1 cellular context compared by ENCODE assay signal in the genomic region with DNA sequence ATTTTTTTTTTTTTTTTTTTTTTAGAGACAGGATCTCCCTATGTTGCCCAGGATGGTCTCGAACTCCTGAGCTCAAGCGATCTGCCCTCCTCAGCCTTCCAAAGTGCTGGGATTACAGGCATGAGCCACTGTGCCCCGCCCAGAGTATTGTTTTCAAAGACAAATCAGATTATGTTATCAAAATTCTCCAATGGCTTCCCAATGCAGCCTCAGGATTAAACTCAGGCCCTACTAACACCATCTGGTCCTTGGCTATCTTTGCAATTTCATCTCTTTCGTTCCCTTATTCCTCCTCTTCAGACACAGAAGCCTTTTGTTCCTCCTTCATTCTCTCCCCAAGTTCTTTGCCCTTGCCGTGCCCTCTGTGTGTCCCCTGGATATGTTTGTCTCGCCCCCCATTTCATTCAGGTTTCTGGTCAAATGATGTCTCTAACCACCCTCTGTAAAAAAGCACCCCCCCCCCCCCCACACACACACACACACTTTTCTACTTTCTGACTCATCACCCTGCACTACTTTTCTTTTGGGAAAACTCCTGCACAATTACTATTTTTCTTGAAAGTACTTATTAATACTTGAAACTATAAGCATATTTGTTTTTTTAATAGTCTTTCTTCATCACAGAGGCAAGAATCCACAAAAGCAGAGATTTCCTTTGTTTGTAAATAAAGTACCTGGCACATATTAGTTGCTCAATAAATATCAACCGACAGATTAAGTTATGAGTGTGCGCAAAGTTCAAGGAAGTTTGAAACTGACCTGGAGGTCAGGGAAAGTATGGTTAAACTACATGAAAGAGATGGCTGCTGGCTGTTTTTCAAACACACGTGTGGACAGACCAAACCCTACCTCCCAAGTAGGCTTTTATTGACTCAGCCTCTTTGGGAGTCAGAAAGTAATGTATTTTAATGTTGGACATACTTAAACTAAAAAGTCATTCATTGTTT.
TF ChIP-seq lines count a peak whose summit lies in the region.

No MANE protein-coding gene starts in this region.

TF ChIP-seq in HepG2, 621 proteins besides CTCF, POLR2A, EP300 and RAD21 (continued from another document and continues in another):
- TF ChIP-seq, protein P1, sequence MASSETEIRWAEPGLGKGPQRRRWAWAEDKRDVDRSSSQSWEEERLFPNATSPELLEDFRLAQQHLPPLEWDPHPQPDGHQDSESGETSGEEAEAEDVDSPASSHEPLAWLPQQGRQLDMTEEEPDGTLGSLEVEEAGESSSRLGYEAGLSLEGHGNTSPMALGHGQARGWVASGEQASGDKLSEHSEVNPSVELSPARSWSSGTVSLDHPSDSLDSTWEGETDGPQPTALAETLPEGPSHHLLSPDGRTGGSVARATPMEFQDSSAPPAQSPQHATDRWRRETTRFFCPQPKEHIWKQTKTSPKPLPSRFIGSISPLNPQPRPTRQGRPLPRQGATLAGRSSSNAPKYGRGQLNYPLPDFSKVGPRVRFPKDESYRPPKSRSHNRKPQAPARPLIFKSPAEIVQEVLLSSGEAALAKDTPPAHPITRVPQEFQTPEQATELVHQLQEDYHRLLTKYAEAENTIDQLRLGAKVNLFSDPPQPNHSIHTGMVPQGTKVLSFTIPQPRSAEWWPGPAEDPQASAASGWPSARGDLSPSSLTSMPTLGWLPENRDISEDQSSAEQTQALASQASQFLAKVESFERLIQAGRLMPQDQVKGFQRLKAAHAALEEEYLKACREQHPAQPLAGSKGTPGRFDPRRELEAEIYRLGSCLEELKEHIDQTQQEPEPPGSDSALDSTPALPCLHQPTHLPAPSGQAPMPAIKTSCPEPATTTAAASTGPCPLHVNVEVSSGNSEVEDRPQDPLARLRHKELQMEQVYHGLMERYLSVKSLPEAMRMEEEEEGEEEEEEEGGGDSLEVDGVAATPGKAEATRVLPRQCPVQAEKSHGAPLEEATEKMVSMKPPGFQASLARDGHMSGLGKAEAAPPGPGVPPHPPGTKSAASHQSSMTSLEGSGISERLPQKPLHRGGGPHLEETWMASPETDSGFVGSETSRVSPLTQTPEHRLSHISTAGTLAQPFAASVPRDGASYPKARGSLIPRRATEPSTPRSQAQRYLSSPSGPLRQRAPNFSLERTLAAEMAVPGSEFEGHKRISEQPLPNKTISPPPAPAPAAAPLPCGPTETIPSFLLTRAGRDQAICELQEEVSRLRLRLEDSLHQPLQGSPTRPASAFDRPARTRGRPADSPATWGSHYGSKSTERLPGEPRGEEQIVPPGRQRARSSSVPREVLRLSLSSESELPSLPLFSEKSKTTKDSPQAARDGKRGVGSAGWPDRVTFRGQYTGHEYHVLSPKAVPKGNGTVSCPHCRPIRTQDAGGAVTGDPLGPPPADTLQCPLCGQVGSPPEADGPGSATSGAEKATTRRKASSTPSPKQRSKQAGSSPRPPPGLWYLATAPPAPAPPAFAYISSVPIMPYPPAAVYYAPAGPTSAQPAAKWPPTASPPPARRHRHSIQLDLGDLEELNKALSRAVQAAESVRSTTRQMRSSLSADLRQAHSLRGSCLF (CRISPR knock-in tag; IDR thresholded peaks at IDR 0.05; ENCODE audit: borderline replicate concordance): no peak
- TF ChIP-seq, protein P2, sequence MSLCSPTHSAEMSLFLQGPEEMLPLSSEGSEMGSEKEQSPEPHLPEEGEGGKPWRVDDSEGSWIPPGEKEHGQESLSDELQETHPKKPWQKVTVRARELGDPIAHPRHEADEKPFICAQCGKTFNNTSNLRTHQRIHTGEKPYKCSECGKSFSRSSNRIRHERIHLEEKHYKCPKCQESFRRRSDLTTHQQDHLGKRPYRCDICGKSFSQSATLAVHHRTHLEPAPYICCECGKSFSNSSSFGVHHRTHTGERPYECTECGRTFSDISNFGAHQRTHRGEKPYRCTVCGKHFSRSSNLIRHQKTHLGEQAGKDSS (CRISPR knock-in tag; IDR thresholded peaks at IDR 0.05; ENCODE audit: borderline replicate concordance, low read depth): no peak
- peak; percentile 28; the same call in 1 of the 2 replicates for TF ChIP-seq SIX1 (CRISPR knock-in tag; IDR thresholded peaks at IDR 0.05; ENCODE audit: borderline replicate concordance)
- TF ChIP-seq, protein P3, sequence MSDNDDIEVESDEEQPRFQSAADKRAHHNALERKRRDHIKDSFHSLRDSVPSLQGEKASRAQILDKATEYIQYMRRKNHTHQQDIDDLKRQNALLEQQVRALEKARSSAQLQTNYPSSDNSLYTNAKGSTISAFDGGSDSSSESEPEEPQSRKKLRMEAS (IDR thresholded peaks at IDR 0.05): peak; percentile 60
- no peak for TF ChIP-seq GABPB1 (CRISPR knock-in tag; IDR thresholded peaks at IDR 0.05)
- TF ChIP-seq XBP1 (CRISPR knock-in tag; IDR thresholded peaks at IDR 0.05): no peak
- TF ChIP-seq ZNF317 (CRISPR knock-in tag; IDR thresholded peaks at IDR 0.05): no peak
- no peak for TF ChIP-seq LCORL (IDR thresholded peaks at IDR 0.05)
- TF ChIP-seq LCORL (CRISPR knock-in tag; IDR thresholded peaks at IDR 0.05): 0 out of 2 replicates have a peak, but pooled peaks have one; percentile 6
- TF ChIP-seq, protein P4, sequence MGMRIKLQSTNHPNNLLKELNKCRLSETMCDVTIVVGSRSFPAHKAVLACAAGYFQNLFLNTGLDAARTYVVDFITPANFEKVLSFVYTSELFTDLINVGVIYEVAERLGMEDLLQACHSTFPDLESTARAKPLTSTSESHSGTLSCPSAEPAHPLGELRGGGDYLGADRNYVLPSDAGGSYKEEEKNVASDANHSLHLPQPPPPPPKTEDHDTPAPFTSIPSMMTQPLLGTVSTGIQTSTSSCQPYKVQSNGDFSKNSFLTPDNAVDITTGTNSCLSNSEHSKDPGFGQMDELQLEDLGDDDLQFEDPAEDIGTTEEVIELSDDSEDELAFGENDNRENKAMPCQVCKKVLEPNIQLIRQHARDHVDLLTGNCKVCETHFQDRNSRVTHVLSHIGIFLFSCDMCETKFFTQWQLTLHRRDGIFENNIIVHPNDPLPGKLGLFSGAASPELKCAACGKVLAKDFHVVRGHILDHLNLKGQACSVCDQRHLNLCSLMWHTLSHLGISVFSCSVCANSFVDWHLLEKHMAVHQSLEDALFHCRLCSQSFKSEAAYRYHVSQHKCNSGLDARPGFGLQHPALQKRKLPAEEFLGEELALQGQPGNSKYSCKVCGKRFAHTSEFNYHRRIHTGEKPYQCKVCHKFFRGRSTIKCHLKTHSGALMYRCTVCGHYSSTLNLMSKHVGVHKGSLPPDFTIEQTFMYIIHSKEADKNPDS (CRISPR knock-in tag; IDR thresholded peaks at IDR 0.05): peak; percentile 75; the same call in 1 of the 2 replicates
- no peak for TF ChIP-seq HNRNPLL (IDR thresholded peaks at IDR 0.05; ENCODE audit: low read depth, low read length, poor library complexity, severe bottlenecking)
- TF ChIP-seq ZNF224 (CRISPR knock-in tag; IDR thresholded peaks at IDR 0.05): no peak
- TF ChIP-seq, protein P5, sequence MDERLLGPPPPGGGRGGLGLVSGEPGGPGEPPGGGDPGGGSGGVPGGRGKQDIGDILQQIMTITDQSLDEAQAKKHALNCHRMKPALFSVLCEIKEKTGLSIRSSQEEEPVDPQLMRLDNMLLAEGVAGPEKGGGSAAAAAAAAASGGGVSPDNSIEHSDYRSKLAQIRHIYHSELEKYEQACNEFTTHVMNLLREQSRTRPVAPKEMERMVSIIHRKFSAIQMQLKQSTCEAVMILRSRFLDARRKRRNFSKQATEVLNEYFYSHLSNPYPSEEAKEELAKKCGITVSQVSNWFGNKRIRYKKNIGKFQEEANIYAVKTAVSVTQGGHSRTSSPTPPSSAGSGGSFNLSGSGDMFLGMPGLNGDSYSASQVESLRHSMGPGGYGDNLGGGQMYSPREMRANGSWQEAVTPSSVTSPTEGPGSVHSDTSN (CRISPR knock-in tag; IDR thresholded peaks at IDR 0.05): no peak
- peak; percentile 80; the same call in 1 of the 2 replicates for TF ChIP-seq SALL1 (CRISPR knock-in tag; IDR thresholded peaks at IDR 0.05)
- TF ChIP-seq PPARG (CRISPR knock-in tag; conservative IDR thresholded peaks at IDR 0.05): peak; percentile 94
- no peak for TF ChIP-seq ZNF724P (CRISPR knock-in tag; IDR thresholded peaks at IDR 0.05; ENCODE audit: borderline replicate concordance)
- TF ChIP-seq ZNF121 (CRISPR knock-in tag; IDR thresholded peaks at IDR 0.05): no peak
- no peak for TF ChIP-seq ZNF552 (CRISPR knock-in tag; IDR thresholded peaks at IDR 0.05; ENCODE audit: borderline replicate concordance)
- TF ChIP-seq SRSF9 (IDR thresholded peaks at IDR 0.05; ENCODE audit: borderline replicate concordance, insufficient read depth, low read depth, low read length, poor library complexity, severe bottlenecking): no peak
- no peak for TF ChIP-seq ATF7 (IDR thresholded peaks at IDR 0.05)
- TF ChIP-seq ATF7 (CRISPR knock-in tag; IDR thresholded peaks at IDR 0.05): no peak
- TF ChIP-seq TSC22D2 (CRISPR knock-in tag; IDR thresholded peaks at IDR 0.05; ENCODE audit: borderline replicate concordance): no peak
- no peak for TF ChIP-seq KDM1A (CRISPR knock-in tag; IDR thresholded peaks at IDR 0.05)
- no peak for TF ChIP-seq SMYD3 (CRISPR knock-in tag; IDR thresholded peaks at IDR 0.05)
- TF ChIP-seq, protein P6, sequence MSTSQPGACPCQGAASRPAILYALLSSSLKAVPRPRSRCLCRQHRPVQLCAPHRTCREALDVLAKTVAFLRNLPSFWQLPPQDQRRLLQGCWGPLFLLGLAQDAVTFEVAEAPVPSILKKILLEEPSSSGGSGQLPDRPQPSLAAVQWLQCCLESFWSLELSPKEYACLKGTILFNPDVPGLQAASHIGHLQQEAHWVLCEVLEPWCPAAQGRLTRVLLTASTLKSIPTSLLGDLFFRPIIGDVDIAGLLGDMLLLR (CRISPR knock-in tag; IDR thresholded peaks at IDR 0.05): no peak
- no peak for TF ChIP-seq ZSCAN20 (CRISPR knock-in tag; IDR thresholded peaks at IDR 0.05; ENCODE audit: borderline replicate concordance)
- no peak for TF ChIP-seq ZNF10 (CRISPR knock-in tag; IDR thresholded peaks at IDR 0.05; ENCODE audit: borderline replicate concordance, low read depth)
- no peak for TF ChIP-seq RFX1 (IDR thresholded peaks at IDR 0.05)
- TF ChIP-seq ARNT2 (CRISPR knock-in tag; IDR thresholded peaks at IDR 0.05; ENCODE audit: low read depth): no peak
- TF ChIP-seq ZNF543 (CRISPR knock-in tag; IDR thresholded peaks at IDR 0.05): no peak
- no peak for TF ChIP-seq ZKSCAN5 (CRISPR knock-in tag; IDR thresholded peaks at IDR 0.05)
- TF ChIP-seq, protein P7, sequence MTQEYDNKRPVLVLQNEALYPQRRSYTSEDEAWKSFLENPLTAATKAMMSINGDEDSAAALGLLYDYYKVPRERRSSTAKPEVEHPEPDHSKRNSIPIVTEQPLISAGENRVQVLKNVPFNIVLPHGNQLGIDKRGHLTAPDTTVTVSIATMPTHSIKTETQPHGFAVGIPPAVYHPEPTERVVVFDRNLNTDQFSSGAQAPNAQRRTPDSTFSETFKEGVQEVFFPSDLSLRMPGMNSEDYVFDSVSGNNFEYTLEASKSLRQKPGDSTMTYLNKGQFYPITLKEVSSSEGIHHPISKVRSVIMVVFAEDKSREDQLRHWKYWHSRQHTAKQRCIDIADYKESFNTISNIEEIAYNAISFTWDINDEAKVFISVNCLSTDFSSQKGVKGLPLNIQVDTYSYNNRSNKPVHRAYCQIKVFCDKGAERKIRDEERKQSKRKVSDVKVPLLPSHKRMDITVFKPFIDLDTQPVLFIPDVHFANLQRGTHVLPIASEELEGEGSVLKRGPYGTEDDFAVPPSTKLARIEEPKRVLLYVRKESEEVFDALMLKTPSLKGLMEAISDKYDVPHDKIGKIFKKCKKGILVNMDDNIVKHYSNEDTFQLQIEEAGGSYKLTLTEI (CRISPR knock-in tag; conservative IDR thresholded peaks at IDR 0.05): no peak
- TF ChIP-seq, protein P8, sequence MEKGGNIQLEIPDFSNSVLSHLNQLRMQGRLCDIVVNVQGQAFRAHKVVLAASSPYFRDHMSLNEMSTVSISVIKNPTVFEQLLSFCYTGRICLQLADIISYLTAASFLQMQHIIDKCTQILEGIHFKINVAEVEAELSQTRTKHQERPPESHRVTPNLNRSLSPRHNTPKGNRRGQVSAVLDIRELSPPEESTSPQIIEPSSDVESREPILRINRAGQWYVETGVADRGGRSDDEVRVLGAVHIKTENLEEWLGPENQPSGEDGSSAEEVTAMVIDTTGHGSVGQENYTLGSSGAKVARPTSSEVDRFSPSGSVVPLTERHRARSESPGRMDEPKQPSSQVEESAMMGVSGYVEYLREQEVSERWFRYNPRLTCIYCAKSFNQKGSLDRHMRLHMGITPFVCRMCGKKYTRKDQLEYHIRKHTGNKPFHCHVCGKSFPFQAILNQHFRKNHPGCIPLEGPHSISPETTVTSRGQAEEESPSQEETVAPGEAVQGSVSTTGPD (CRISPR knock-in tag; IDR thresholded peaks at IDR 0.05): 0 out of 2 replicates have a peak, but pooled peaks have one; percentile 53
- TF ChIP-seq, protein P9, sequence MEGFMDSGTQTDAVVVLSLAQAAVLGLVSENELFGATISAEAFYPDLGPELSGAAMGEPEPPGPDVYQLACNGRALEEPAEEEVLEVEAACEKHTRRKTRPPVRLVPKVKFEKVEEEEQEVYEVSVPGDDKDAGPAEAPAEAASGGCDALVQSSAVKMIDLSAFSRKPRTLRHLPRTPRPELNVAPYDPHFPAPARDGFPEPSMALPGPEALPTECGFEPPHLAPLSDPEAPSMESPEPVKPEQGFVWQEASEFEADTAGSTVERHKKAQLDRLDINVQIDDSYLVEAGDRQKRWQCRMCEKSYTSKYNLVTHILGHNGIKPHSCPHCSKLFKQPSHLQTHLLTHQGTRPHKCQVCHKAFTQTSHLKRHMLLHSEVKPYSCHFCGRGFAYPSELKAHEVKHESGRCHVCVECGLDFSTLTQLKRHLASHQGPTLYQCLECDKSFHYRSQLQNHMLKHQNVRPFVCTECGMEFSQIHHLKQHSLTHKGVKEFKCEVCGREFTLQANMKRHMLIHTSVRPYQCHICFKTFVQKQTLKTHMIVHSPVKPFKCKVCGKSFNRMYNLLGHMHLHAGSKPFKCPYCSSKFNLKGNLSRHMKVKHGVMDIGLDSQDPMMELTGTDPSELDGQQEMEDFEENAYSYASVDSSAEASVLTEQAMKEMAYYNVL (CRISPR knock-in tag; IDR thresholded peaks at IDR 0.05; ENCODE audit: borderline replicate concordance): no peak
- TF ChIP-seq KAT2B (IDR thresholded peaks at IDR 0.05; ENCODE audit: borderline replicate concordance, low read depth, low read length): no peak
- no peak for TF ChIP-seq FOXP1 (IDR thresholded peaks at IDR 0.05)
- peak; percentile 56 for TF ChIP-seq FOXP1 (CRISPR knock-in tag; IDR thresholded peaks at IDR 0.05)
- TF ChIP-seq, protein P10, sequence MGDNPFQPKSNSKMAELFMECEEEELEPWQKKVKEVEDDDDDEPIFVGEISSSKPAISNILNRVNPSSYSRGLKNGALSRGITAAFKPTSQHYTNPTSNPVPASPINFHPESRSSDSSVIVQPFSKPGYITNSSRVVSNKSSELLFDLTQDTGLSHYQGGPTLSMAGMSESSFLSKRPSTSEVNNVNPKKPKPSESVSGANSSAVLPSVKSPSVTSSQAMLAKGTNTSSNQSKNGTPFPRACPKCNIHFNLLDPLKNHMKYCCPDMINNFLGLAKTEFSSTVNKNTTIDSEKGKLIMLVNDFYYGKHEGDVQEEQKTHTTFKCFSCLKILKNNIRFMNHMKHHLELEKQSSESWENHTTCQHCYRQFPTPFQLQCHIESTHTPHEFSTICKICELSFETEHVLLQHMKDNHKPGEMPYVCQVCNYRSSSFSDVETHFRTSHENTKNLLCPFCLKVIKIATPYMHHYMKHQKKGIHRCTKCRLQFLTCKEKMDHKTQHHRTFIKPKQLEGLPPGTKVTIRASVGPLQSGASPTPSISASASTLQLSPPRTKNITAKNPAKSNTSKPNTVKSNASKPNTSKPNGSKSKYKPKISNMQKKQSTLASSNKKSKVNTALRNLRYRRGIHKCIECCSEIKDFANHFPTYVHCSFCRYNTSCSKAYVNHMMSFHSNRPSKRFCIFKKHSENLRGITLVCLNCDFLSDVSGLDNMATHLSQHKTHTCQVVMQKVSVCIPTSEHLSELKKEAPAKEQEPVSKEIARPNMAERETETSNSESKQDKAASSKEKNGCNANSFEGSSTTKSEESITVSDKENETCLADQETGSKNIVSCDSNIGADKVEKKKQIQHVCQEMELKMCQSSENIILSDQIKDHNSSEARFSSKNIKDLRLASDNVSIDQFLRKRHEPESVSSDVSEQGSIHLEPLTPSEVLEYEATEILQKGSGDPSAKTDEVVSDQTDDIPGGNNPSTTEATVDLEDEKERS (CRISPR knock-in tag; IDR thresholded peaks at IDR 0.05): peak; percentile 65; the same call in 1 of the 2 replicates
- TF ChIP-seq MXD4 (CRISPR knock-in tag; IDR thresholded peaks at IDR 0.05): 0 out of 2 replicates have a peak, but pooled peaks have one; percentile 28
